Comparison of ENCODE assay signal across 1 cellular context in genomic region chr18:23356416-23356815, GRCh38.
TF ChIP-seq lines count a peak whose summit lies in the region.

No MANE protein-coding gene starts in this region.

TF ChIP-seq in HepG2, 621 proteins besides CTCF, POLR2A, EP300 and RAD21 (continued from another document):
- TF ChIP-seq ZBTB25 (CRISPR knock-in tag; IDR thresholded peaks at IDR 0.05) (no peak), PHB2 (IDR thresholded peaks at IDR 0.05; ENCODE audit: partially characterized antibody) (no peak), TEAD3 (CRISPR knock-in tag; optimal IDR thresholded peaks at IDR 0.05; ENCODE audit: borderline replicate concordance) (peak; percentile 38), BCL3 (CRISPR knock-in tag; IDR thresholded peaks at IDR 0.05) (no peak), ZMYM3 (CRISPR knock-in tag; IDR thresholded peaks at IDR 0.05) (0 out of 2 replicates have a peak, but pooled peaks have one; percentile 28), BORCS8-MEF2B (CRISPR knock-in tag; IDR thresholded peaks at IDR 0.05) (no peak), ZNF687 (CRISPR knock-in tag; IDR thresholded peaks at IDR 0.05) (peak; percentile 37), RARA (CRISPR knock-in tag; IDR thresholded peaks at IDR 0.05) (peak; percentile 74), THRA (CRISPR knock-in tag; IDR thresholded peaks at IDR 0.05; ENCODE audit: borderline replicate concordance) (peak; percentile 84), ZNF746 (CRISPR knock-in tag; IDR thresholded peaks at IDR 0.05) (no peak), KAT2B (IDR thresholded peaks at IDR 0.05; ENCODE audit: borderline replicate concordance, low read depth, low read length) (no peak), ZNF292 (CRISPR knock-in tag; IDR thresholded peaks at IDR 0.05; ENCODE audit: borderline replicate concordance, low read depth) (peak; percentile 42; the same call in 1 of the 2 replicates), ZNF510 (CRISPR knock-in tag; IDR thresholded peaks at IDR 0.05; ENCODE audit: low read depth) (no peak), ZNF580 (CRISPR knock-in tag; IDR thresholded peaks at IDR 0.05; ENCODE audit: borderline replicate concordance, low read depth) (no peak), ZSCAN30 (CRISPR knock-in tag; IDR thresholded peaks at IDR 0.05) (no peak), HNF4G (IDR thresholded peaks at IDR 0.05; ENCODE audit: borderline replicate concordance, low read depth, low read length) (0 out of 2 replicates have a peak, but pooled peaks have one; percentile 23), HNF4G (CRISPR knock-in tag; IDR thresholded peaks at IDR 0.05; ENCODE audit: borderline replicate concordance, low read depth) (no peak), HNF1A (IDR thresholded peaks at IDR 0.05; ENCODE audit: low read depth) (no peak), HNF1A (CRISPR knock-in tag; IDR thresholded peaks at IDR 0.05; ENCODE audit: borderline replicate concordance) (no peak), FOXO1 (CRISPR knock-in tag; IDR thresholded peaks at IDR 0.05) (no peak), SALL1 (CRISPR knock-in tag; IDR thresholded peaks at IDR 0.05) (0 out of 2 replicates have a peak, but pooled peaks have one; percentile 23), SOX5 (CRISPR knock-in tag; IDR thresholded peaks at IDR 0.05; ENCODE audit: borderline replicate concordance) (no peak), BCL6 (CRISPR knock-in tag; IDR thresholded peaks at IDR 0.05) (0 out of 2 replicates have a peak, but pooled peaks have one; percentile 32), ZNF280D (CRISPR knock-in tag; IDR thresholded peaks at IDR 0.05) (no peak), THAP8 (CRISPR knock-in tag; IDR thresholded peaks at IDR 0.05; ENCODE audit: borderline replicate concordance) (no peak), RXRA (CRISPR knock-in tag; IDR thresholded peaks at IDR 0.05) (peak; percentile 63), NR2F6 (IDR thresholded peaks at IDR 0.05) (no peak), NR2F6 (CRISPR knock-in tag; IDR thresholded peaks at IDR 0.05) (peak; percentile 12; the same call in 1 of the 2 replicates), TIGD3 (CRISPR knock-in tag; IDR thresholded peaks at IDR 0.05; ENCODE audit: borderline replicate concordance) (no peak), ZNF367 (CRISPR knock-in tag; IDR thresholded peaks at IDR 0.05; ENCODE audit: borderline replicate concordance) (no peak), ZKSCAN1 (IDR thresholded peaks at IDR 0.05; ENCODE audit: low read length) (no peak), DMAP1 (CRISPR knock-in tag; IDR thresholded peaks at IDR 0.05) (0 out of 2 replicates have a peak, but pooled peaks have one; percentile 4)
